ENCODE assay signal across 1 cellular context in the genomic region with DNA sequence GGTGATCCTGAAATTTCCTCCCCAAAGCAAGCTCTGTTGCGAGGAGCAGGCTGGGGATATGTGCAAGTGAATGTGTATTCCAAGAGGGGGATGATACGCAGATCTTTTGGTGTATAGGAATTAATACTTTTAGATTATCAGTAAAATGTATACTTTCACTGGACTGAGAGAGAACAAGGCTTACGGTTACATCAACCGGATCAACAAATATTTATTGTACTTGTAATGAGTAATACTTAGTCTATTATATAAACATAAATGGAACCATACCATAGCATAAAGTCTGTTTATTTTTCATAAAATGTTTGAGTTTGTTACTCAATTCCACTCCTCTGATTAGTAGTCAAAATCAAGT.
TF ChIP-seq lines count a peak whose summit lies in the region.

No MANE protein-coding gene starts in this region.

TF ChIP-seq in HepG2, 621 proteins besides CTCF, POLR2A, EP300 and RAD21:
- TF ChIP-seq ZNF749 (CRISPR knock-in tag; IDR thresholded peaks at IDR 0.05; ENCODE audit: borderline replicate concordance) (no peak), ZNF777 (CRISPR knock-in tag; IDR thresholded peaks at IDR 0.05) (peak; percentile 19; the same call in 1 of the 2 replicates)
